In genomic region chr6:20221448-20221847, GRCh38 we compare ENCODE assay signal across 22 cellular contexts. TPM values are rescaled to one million over a fixed set of nuclear protein-coding genes. Genes with fewer than 3 reads are reported as not detected.
A peak's percentile ranks its signal among the peaks of the same experiment; 100 is the strongest.
DNase-seq lines count a peak whose midpoint lies in the region; FAIRE-seq and TF ChIP-seq lines count a peak whose summit lies in the region.
"Had no signal": no experiment of that assay in that cellular context is flagged by ENCODE, and none has a peak within 500 bp of the region (broad histone marks: within the 10 kb centered on the region; RNA-seq: fewer than 3 reads in every experiment).

No MANE protein-coding gene starts in this region.

- no peak overlapping the region for H4K5ac ChIP-seq in H9 (ENCODE audit: insufficient read length, low read depth, low read length)
- H4K5ac ChIP-seq in H1 (ENCODE audit: insufficient read length, low read depth, low read length): no peak overlapping the region

- H2BK12ac ChIP-seq in H9 (ENCODE audit: insufficient read length, low read depth, low read length) (no peak overlapping the region), H1 (ENCODE audit: low read depth, low read length) (no peak overlapping the region)

- H3K79me2 ChIP-seq in H9 (ENCODE audit: insufficient read depth, low read length) (no peaks in the 10 kb centered on the region), H1 (ENCODE audit: control insufficient read depth in 1 of 2, insufficient read depth in 2 of 2, low read length in 2 of 2) (no peaks in the 10 kb centered on the region), neural progenitor cell (ENCODE audit: low read depth) (no peaks in the 10 kb centered on the region)

- no peak overlapping the region for H2BK120ac ChIP-seq in H9 (ENCODE audit: low read depth, low read length, poor library complexity, severe bottlenecking)
- H2BK120ac ChIP-seq in H1 (replicated peaks; ENCODE audit: low read depth, low read length): no peak overlapping the region

- H3K27ac Mint-ChIP-seq in H9 (no peak overlapping the region), neural progenitor cell (no peak overlapping the region), type B pancreatic cell (peak overlapping the region; percentile 12)
- H3K27ac Mint-ChIP-seq: CD4-positive, alpha-beta T cell had no signal

- H3K27ac ChIP-seq in H9 (ENCODE audit: insufficient read length, low read depth, low read length) (no peak overlapping the region), H1 (ENCODE audit: low read depth, low read length) (no peak overlapping the region), neural progenitor cell (no peak overlapping the region)
- H3K27ac ChIP-seq: A549; BLaER1 treated with 17β-estradiol and CSF1 and Interleukin-3, amounts not matched to agents 10 nM and 100 nM; PC-9; SJSA1 had no signal

- no peak overlapping the region for H3K9ac ChIP-seq in H9 (ENCODE audit: extremely low read depth, insufficient read length, low read length)
- H3K9ac ChIP-seq in H1 (replicated peaks in 1 of 4; ENCODE audit: extremely low read depth in 1 of 4, low read depth in 3 of 4, low read length in 3 of 4): no peak overlapping the region
- H3K9ac ChIP-seq in neural progenitor cell: no peak overlapping the region
- H3K9ac ChIP-seq: BLaER1 treated with 17β-estradiol and CSF1 and Interleukin-3, amounts not matched to agents 10 nM and 100 nM had no signal

- H2BK15ac ChIP-seq in H9 (ENCODE audit: low read depth, low read length) (no peak overlapping the region), H1 (ENCODE audit: low read length) (no peak overlapping the region)

- H3K4me3 ChIP-seq in H1 (ENCODE audit: extremely low read depth in 1 of 4, insufficient read depth in 2 of 4, low read depth in 3 of 4, low read length in 4 of 4) (no peak overlapping the region), neural progenitor cell (no peak overlapping the region)
- H3K4me3 ChIP-seq: A549; BLaER1 treated with 17β-estradiol and CSF1 and Interleukin-3, amounts not matched to agents 10 nM and 100 nM; PC-9; SJSA1 had no signal

- H3K4me2 ChIP-seq in H9 (ENCODE audit: insufficient read depth, insufficient read length, low read length) (no peak overlapping the region), H1 (ENCODE audit: insufficient read depth in 1 of 2, low read depth in 2 of 2, low read length in 2 of 2) (no peak overlapping the region; a peak in 1 of 4 replicates), neural progenitor cell (no peak overlapping the region)
- H3K4me2 ChIP-seq: A549; BLaER1 treated with 17β-estradiol and CSF1 and Interleukin-3, amounts not matched to agents 10 nM and 100 nM; PC-9 had no signal

- POLR2A ChIA-PET in H1 (lab: Charles Lee; ENCODE audit: partially characterized antibody): interaction anchor here (0.8 to 0.9 kb wide), 2 partner anchors 9 to 19 kb away, joined by 3 read pairs; no protein-coding TSS in a partner anchor

- no peak overlapping the region for H3K4ac ChIP-seq in H9 (ENCODE audit: low read depth, low read length)
- H3K4ac ChIP-seq in H1 (replicated peaks; ENCODE audit: insufficient read length, low read depth, low read length): no peak overlapping the region

- CTCF ChIA-PET in H1 (lab: Charles Lee; ENCODE audit: partially characterized antibody): interaction anchor here (1.1 kb wide), 1 partner anchor 94 kb away, joined by 4 read pairs; no protein-coding TSS in a partner anchor

- no peaks in the 10 kb centered on the region for H3K27me3 ChIP-seq in H9 (ENCODE audit: insufficient read depth, low read length)
- H3K27me3 ChIP-seq in H1 (replicated peaks in 1 of 4; ENCODE audit: control insufficient read depth in 3 of 4, extremely low read depth in 1 of 4, insufficient read depth in 3 of 4, low read length in 3 of 4): no peaks in the 10 kb centered on the region
- H3K27me3 ChIP-seq in neural progenitor cell: no peaks in the 10 kb centered on the region
- H3K27me3 ChIP-seq: BLaER1 treated with 17β-estradiol and CSF1 and Interleukin-3, amounts not matched to agents 10 nM and 100 nM; SJSA1 had no signal

- no peak overlapping the region for H2BK20ac ChIP-seq in H9 (ENCODE audit: low read depth, low read length, poor library complexity, severe bottlenecking)
- no peak overlapping the region for H2BK20ac ChIP-seq in H1 (ENCODE audit: low read length)

- H2AFZ ChIP-seq in H9 (ENCODE audit: low read length) (peak overlapping the region; percentile 73), H1 (ENCODE audit: low read length) (peak overlapping the region; percentile 84; the same call in 1 of the 2 replicates), neural progenitor cell (replicated peaks) (peak overlapping the region; percentile 13)
- H2AFZ ChIP-seq: PC-9 had no signal

- H3K27me3 Mint-ChIP-seq in H9 (ENCODE audit: low read depth) (peaks cover 1% of the 10 kb centered on the region), neural progenitor cell (ENCODE audit: insufficient read depth, low read depth) (peaks cover 3% of the 10 kb centered on the region), type B pancreatic cell (no peaks in the 10 kb centered on the region)
- H3K27me3 Mint-ChIP-seq: CD4-positive, alpha-beta T cell had no signal

- H3K4me3 Mint-ChIP-seq in H9 (no peak overlapping the region), neural progenitor cell (no peak overlapping the region), type B pancreatic cell (no peak overlapping the region)
- H3K4me3 Mint-ChIP-seq: CD4-positive, alpha-beta T cell had no signal

- no peak overlapping the region for H3K56ac ChIP-seq in H9 (ENCODE audit: insufficient read length, low read depth, low read length)
- no peak overlapping the region for H3K56ac ChIP-seq in H1 (replicated peaks; ENCODE audit: insufficient read length, low read depth, low read length)

- no peaks in the 10 kb centered on the region for H4K20me1 ChIP-seq in H9 (ENCODE audit: control insufficient read depth, insufficient read depth, insufficient read length)
- H4K20me1 ChIP-seq in H1 (replicated peaks in 1 of 2; ENCODE audit: control insufficient read depth in 1 of 2, insufficient read depth in 2 of 2, low read length in 2 of 2): no peaks in the 10 kb centered on the region
- no peaks in the 10 kb centered on the region for H4K20me1 ChIP-seq in neural progenitor cell (ENCODE audit: low read depth)
- H4K20me1 ChIP-seq: BLaER1 treated with 17β-estradiol and CSF1 and Interleukin-3, amounts not matched to agents 10 nM and 100 nM had no signal

- no peak for TF ChIP-seq POLR2A in H1 (IDR thresholded peaks at IDR 0.05; ENCODE audit: control extremely low read depth in 1 of 2, low read depth in 2 of 2, low read length in 2 of 2)

- H3K79me1 ChIP-seq in H9 (ENCODE audit: insufficient read depth, low read depth, low read length, poor library complexity, severe bottlenecking) (no peaks in the 10 kb centered on the region), H1 (ENCODE audit: low read depth, low read length) (no peaks in the 10 kb centered on the region)

- H3K23ac ChIP-seq in H9 (ENCODE audit: insufficient read length, low read depth, low read length) (no peak overlapping the region), H1 (ENCODE audit: insufficient read length) (no peak overlapping the region)

- H2BK5ac ChIP-seq in H9 (ENCODE audit: insufficient read length, low read length) (no peak overlapping the region), H1 (ENCODE audit: low read depth, low read length) (no peak overlapping the region)

- H3K9me3 Mint-ChIP-seq in H9 (no peaks in the 10 kb centered on the region), neural progenitor cell (no peaks in the 10 kb centered on the region), type B pancreatic cell (no peaks in the 10 kb centered on the region)
- H3K9me3 Mint-ChIP-seq: CD4-positive, alpha-beta T cell had no signal

- H3K36me3 Mint-ChIP-seq in H9 (ENCODE audit: insufficient read depth in 1 of 3, low read depth in 3 of 3) (no peaks in the 10 kb centered on the region), neural progenitor cell (no peaks in the 10 kb centered on the region), type B pancreatic cell (no peaks in the 10 kb centered on the region)

- H3T11ph ChIP-seq in H9 (ENCODE audit: low read length): no peak overlapping the region

- H3K23me2 ChIP-seq in H9 (ENCODE audit: insufficient read length, low read depth, low read length, poor library complexity, severe bottlenecking): no peaks in the 10 kb centered on the region
- no peaks in the 10 kb centered on the region for H3K23me2 ChIP-seq in H1 (ENCODE audit: low read depth, low read length)

- H3K14ac ChIP-seq in H9 (ENCODE audit: insufficient read depth, low read length) (no peak overlapping the region), H1 (ENCODE audit: insufficient read length) (no peak overlapping the region)

- no peaks in the 10 kb centered on the region for H3K9me3 ChIP-seq in H9 (ENCODE audit: control insufficient read depth, low read depth, low read length)
- H3K9me3 ChIP-seq in H1 (ENCODE audit: insufficient read depth in 2 of 2, low read depth in 1 of 2, low read length in 1 of 2): no peaks in the 10 kb centered on the region
- no peaks in the 10 kb centered on the region for H3K9me3 ChIP-seq in neural progenitor cell (ENCODE audit: low read depth)
- H3K9me3 ChIP-seq: A549; BLaER1 treated with 17β-estradiol and CSF1 and Interleukin-3, amounts not matched to agents 10 nM and 100 nM; SJSA1 had no signal

- no peak overlapping the region for H2AK5ac ChIP-seq in H9 (ENCODE audit: insufficient read length, low read length)
- no peak overlapping the region; the same call in 1 of the 2 replicates for H2AK5ac ChIP-seq in H1 (ENCODE audit: low read depth, low read length)

- WGBS in H9 (ENCODE audit: extremely low coverage, insufficient read length, low lambda C conversion rate): no CpG with 5 or more reads among the region's 3 CpGs
- 68% methylated on average over 3 of the region's 3 CpGs; no CpG with 5 or more reads in 1 of the 2 experiments for WGBS in H1 (ENCODE audit: extremely low coverage in 1 of 2, insufficient coverage in 1 of 2, insufficient read length in 1 of 2, insufficient replicate concordance in 2 of 2, low coverage in 1 of 2, low lambda C conversion rate in 2 of 2, missing lambda C conversion rate in 1 of 2), 2 experiments

- H3K18ac ChIP-seq in H9 (ENCODE audit: insufficient read length, low read depth, low read length) (no peak overlapping the region), H1 (ENCODE audit: extremely low read depth, low read length) (peak overlapping the region; percentile 63; the same call in 1 of the 2 replicates)

- H3F3A ChIP-seq in neural progenitor cell (ENCODE audit: low read depth): peaks cover 6% of the 10 kb centered on the region

- DNase-seq in H9 (no peak), H1 (ENCODE audit: low read depth in 1 of 2, low spot score in 2 of 2) (no peak), neural progenitor cell (ENCODE audit: low spot score) (no peak), type B pancreatic cell (ENCODE audit: extremely low spot score, unreplicated experiment) (no peak), superior temporal gyrus (ENCODE audit: extremely low spot score) (no peak), HPDE6-E6E7 (ENCODE audit: extremely low spot score) (no peak), NCI-H526 (lab: John Stamatoyannopoulos, UW) (no peak)
- DNase-seq: AML-193; CD4-positive, alpha-beta T cell; KBM-7; MM.1S; NCI-H2029; NCI-H446; NCI-H526 treated with DMSO at 0.1 percent for 48 hours; PC-9; Right ventricle myocardium superior; RPMI8226 had no signal

- H3K36me3 ChIP-seq in H1 (ENCODE audit: control insufficient read depth in 2 of 4, insufficient read depth in 4 of 4, low read length in 3 of 4) (no peaks in the 10 kb centered on the region), neural progenitor cell (no peaks in the 10 kb centered on the region)
- H3K36me3 ChIP-seq: BLaER1 treated with 17β-estradiol and CSF1 and Interleukin-3, amounts not matched to agents 10 nM and 100 nM; SJSA1 had no signal

- H3K4me1 ChIP-seq in H9 (ENCODE audit: insufficient read depth, low read length): no peaks in the 10 kb centered on the region
- no peaks in the 10 kb centered on the region for H3K4me1 ChIP-seq in H1 (replicated peaks in 1 of 4; ENCODE audit: control insufficient read depth in 3 of 4, insufficient read depth in 4 of 4, low read length in 3 of 4)
- H3K4me1 ChIP-seq in neural progenitor cell: peaks cover 11% of the 10 kb centered on the region
- H3K4me1 ChIP-seq: A549, SJSA1 had no signal

- H4K8ac ChIP-seq in H9 (replicated peaks; ENCODE audit: insufficient read length, low read depth, low read length) (no peak overlapping the region), H1 (ENCODE audit: extremely low read depth, insufficient read depth, low read length) (no peak overlapping the region)

- H4K91ac ChIP-seq in H9 (ENCODE audit: insufficient read length, low read depth, low read length) (no peak overlapping the region), H1 (replicated peaks; ENCODE audit: insufficient read length, low read length) (no peak overlapping the region)

- TF ChIP-seq CTCF in H9 (conservative IDR thresholded peaks at IDR 0.05): no peak
- no peak for TF ChIP-seq CTCF in H1 (IDR thresholded peaks at IDR 0.05; ENCODE audit: control extremely low read depth in 1 of 3, insufficient read depth in 1 of 3, low read depth in 1 of 3, low read length in 3 of 3)
- TF ChIP-seq CTCF in neural progenitor cell (IDR thresholded peaks at IDR 0.05): no peak
- TF ChIP-seq CTCF in type B pancreatic cell (conservative IDR thresholded peaks at IDR 0.05): no peak

- H3K4me1 Mint-ChIP-seq in H9 (peaks cover 11 to 12% of the 10 kb centered on the region in 2 experiments), neural progenitor cell (peaks cover 7% of the 10 kb centered on the region), type B pancreatic cell (ENCODE audit: unreplicated experiment) (peaks cover 14% of the 10 kb centered on the region)

- no peak for FAIRE-seq in H1 (lab: Jason Lieb, UNC)
- FAIRE-seq: A549, D721Med, HTR-8/SVneo had no signal

- TF ChIP-seq RAD21 in H1 (IDR thresholded peaks at IDR 0.05 in 1 of 2, conservative IDR thresholded peaks at IDR 0.05 in 1 of 2; ENCODE audit: low read depth in 2 of 2, low read length in 2 of 2): no peak

- no peak for TF ChIP-seq EP300 in H1 (IDR thresholded peaks at IDR 0.05; ENCODE audit: borderline replicate concordance in 1 of 2, low read depth in 2 of 2, low read length in 2 of 2)

RNA-seq across cellular contexts. Expression of gene MBOAT1, which starts 9.2 kb away (rescaled TPM):
- total RNA-seq in H9 (2021) (9.6 and 9.9 TPM in 2 replicates), neural progenitor cell (ENCODE audit: low replicate concordance) (0.45 and 1.1 TPM in 2 replicates), type B pancreatic cell (ENCODE audit: low replicate concordance) (83.3 and 116 TPM in 2 replicates)
- 19.5 and 19.6 TPM in 2 replicates for total RNA-seq in H1 (2021; fragmentation: NEBNext Ultra II Directional; extraction: Animal tissue kit (Norgen Biotek cat#: 25700))
- 4.9 and 5.2 TPM in 2 replicates for polyA plus RNA-seq in H1 (2011; rRNA removed)
- 5.6 TPM for polyA plus RNA-seq in H1 (2011; cell fraction: cytosol; rRNA removed)
- polyA plus RNA-seq in H1 (2011; cell fraction: nucleus; rRNA removed): 7.0 TPM
- polyA plus RNA-seq in H1 (2012, experiment 1 of 2): 8.4 to 10.4 TPM (median 9.2 TPM) in 4 replicates
- polyA plus RNA-seq in H1 (2012, experiment 2 of 2): 1.5 TPM
- 16.8 TPM for polyA plus RNA-seq in H1 (2013, experiment 1 of 2)
- polyA plus RNA-seq in H1 (2013, experiment 2 of 2): 18.6 TPM
- polyA minus RNA-seq in H1 (2011; rRNA and poly(A)+ RNA removed): 21.6 and 25.8 TPM in 2 replicates
- polyA minus RNA-seq in H1 (2011; cell fraction: cytosol; rRNA and poly(A)+ RNA removed): 13.2 TPM
- polyA minus RNA-seq in H1 (2011; cell fraction: nucleus; rRNA and poly(A)+ RNA removed): 11.7 TPM

Comparison
In these comparisons a context has a peak if more than half of its experiments do, and no peak if none do; other contexts are left out.
1. H2AFZ ChIP-seq: peak in every context shown above with its lines; median percentile 84 in H1; 73 in H9; 13 in neural progenitor cell.